2 cellular contexts compared by ENCODE assay signal in the genomic region with DNA sequence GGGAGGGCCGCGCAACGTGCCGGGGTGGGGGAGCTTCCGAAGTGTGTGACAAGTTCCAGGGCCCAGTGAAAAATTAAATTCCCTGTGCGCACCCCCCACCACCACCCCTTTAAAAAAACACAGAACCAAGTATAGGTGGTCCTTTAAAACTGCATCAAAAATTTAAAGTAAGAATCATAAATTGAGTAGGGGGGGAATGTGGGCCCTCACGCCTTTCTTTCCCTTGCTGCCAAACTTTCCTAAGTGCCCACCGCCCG.
TF ChIP-seq lines count a peak whose summit lies in the region.

No MANE protein-coding gene starts in this region.

TF ChIP-seq in HepG2, 621 proteins besides CTCF, POLR2A, EP300 and RAD21:
- TF ChIP-seq ZNF207 (IDR thresholded peaks at IDR 0.05; ENCODE audit: borderline replicate concordance), result no peak
- TF ChIP-seq REL (CRISPR knock-in tag; conservative IDR thresholded peaks at IDR 0.05), result no peak
- 0 out of 2 replicates have a peak, but pooled peaks have one; percentile 9 for TF ChIP-seq UBTF (CRISPR knock-in tag; IDR thresholded peaks at IDR 0.05)

TF ChIP-seq in GM12878, 131 proteins besides CTCF, POLR2A, EP300 and RAD21:
- TF ChIP-seq CBX5 (IDR thresholded peaks at IDR 0.05; ENCODE audit: low read depth) (0 out of 2 replicates have a peak, but pooled peaks have one; percentile 16), BCLAF1 (IDR thresholded peaks at IDR 0.05) (no peak)
